20 cellular contexts compared by ENCODE assay signal in genomic region chr1:81662913-81663526, GRCh38.
DNase-seq lines count a peak whose midpoint lies in the region; ATAC-seq and TF ChIP-seq lines count a peak whose summit lies in the region.
"Had no signal": no experiment of that assay in that cellular context is flagged by ENCODE, and none has a peak within 500 bp of the region (broad histone marks: within the 10 kb centered on the region; RNA-seq: fewer than 3 reads in every experiment).

No MANE protein-coding gene starts in this region.

- no peak overlapping the region for H2BK12ac ChIP-seq in H9 (ENCODE audit: insufficient read length, low read depth, low read length)

- peak; percentile 87 for ATAC-seq in WTC11
- ATAC-seq: A549, SK-N-SH treated with all-trans-retinoic acid at 6 μM for 48 hours had no signal

- H3K36me3 Mint-ChIP-seq in H9 (ENCODE audit: insufficient read depth in 1 of 3, low read depth in 3 of 3) (no peaks in the 10 kb centered on the region), WTC11 (no peaks in the 10 kb centered on the region)

- no peak overlapping the region for H2BK20ac ChIP-seq in H9 (ENCODE audit: low read depth, low read length, poor library complexity, severe bottlenecking)

- no peak overlapping the region for H3K23ac ChIP-seq in H9 (ENCODE audit: insufficient read length, low read depth, low read length)

- no peaks in the 10 kb centered on the region for H4K20me1 ChIP-seq in H9 (ENCODE audit: control insufficient read depth, insufficient read depth, insufficient read length)
- H4K20me1 ChIP-seq: BLaER1 treated with 17β-estradiol and CSF1 and Interleukin-3, amounts not matched to agents 10 nM and 100 nM had no signal

- H3K4me2 ChIP-seq in H9 (ENCODE audit: insufficient read depth, insufficient read length, low read length) = no peak overlapping the region
- H3K4me2 ChIP-seq: A549; BLaER1 treated with 17β-estradiol and CSF1 and Interleukin-3, amounts not matched to agents 10 nM and 100 nM had no signal

- no peak overlapping the region; a peak in 2 of 5 replicates for H3K4me3 Mint-ChIP-seq in H9
- peak overlapping the region; percentile 14 for H3K4me3 Mint-ChIP-seq in WTC11
- H3K4me3 Mint-ChIP-seq: CD4-positive, alpha-beta T cell had no signal

- peak overlapping the region; percentile 4; the same call in 1 of the 2 replicates for H3K4me3 ChIP-seq in iPS-20b (ENCODE audit: low read length)
- H3K4me3 ChIP-seq: A549; BLaER1 treated with 17β-estradiol and CSF1 and Interleukin-3, amounts not matched to agents 10 nM and 100 nM; MG63; SJCRH30 had no signal

- no peak for DNase-seq in H9
- DNase-seq in WTC11 (ENCODE audit: low spot score) = no peak
- no peak for DNase-seq in SHP77 treated with DMSO at 0.1 percent for 48 hours (lab: John Stamatoyannopoulos, UW)
- DNase-seq in GM20000 (ENCODE audit: low spot score) = no peak
- DNase-seq in stimulated activated CD4-positive, alpha-beta T cell treated with anti-CD3 and anti-CD28 coated beads, Interleukin-12 subunit alpha, Interleukin-12 subunit beta, amount 100 ng/mL, for 4 hours = no peak
- no peak for DNase-seq in ecto neural progenitor cell (ENCODE audit: low spot score)
- DNase-seq: AML-193; CD4-positive, alpha-beta T cell; IMR-90; KG1; MG63; NCI-H1105 treated with DMSO at 0.1 percent for 48 hours; NCI-H2029; NCI-H510A; NCI-H69; SJCRH30 had no signal

- H3K14ac ChIP-seq in H9 (ENCODE audit: insufficient read depth, low read length) = no peak overlapping the region

- H3K27me3 Mint-ChIP-seq in H9 (ENCODE audit: low read depth) = no peaks in the 10 kb centered on the region
- H3K27me3 Mint-ChIP-seq in WTC11 (ENCODE audit: low read depth) = no peaks in the 10 kb centered on the region
- H3K27me3 Mint-ChIP-seq: CD4-positive, alpha-beta T cell had no signal

- no CpG with 5 or more reads among the region's 8 CpGs for WGBS in H9 (ENCODE audit: extremely low coverage, insufficient read length, low lambda C conversion rate)

- no peak overlapping the region for H4K5ac ChIP-seq in H9 (ENCODE audit: insufficient read length, low read depth, low read length)

- H3K27me3 ChIP-seq in H9 (ENCODE audit: insufficient read depth, low read length) (no peaks in the 10 kb centered on the region), iPS-20b (ENCODE audit: insufficient read depth, low read length) (no peaks in the 10 kb centered on the region)
- H3K27me3 ChIP-seq: BLaER1 treated with 17β-estradiol and CSF1 and Interleukin-3, amounts not matched to agents 10 nM and 100 nM; MG63; SJCRH30 had no signal

- TF ChIP-seq CTCF in H9 (conservative IDR thresholded peaks at IDR 0.05) (no peak), WTC11 (IDR thresholded peaks at IDR 0.05) (no peak), GM20000 (IDR thresholded peaks at IDR 0.05; ENCODE audit: extremely low read depth, missing control alignments) (no peak)

- no peak overlapping the region for H2BK120ac ChIP-seq in H9 (ENCODE audit: low read depth, low read length, poor library complexity, severe bottlenecking)

- H3K9ac ChIP-seq in H9 (ENCODE audit: extremely low read depth, insufficient read length, low read length) = no peak overlapping the region
- H3K9ac ChIP-seq in iPS-20b (ENCODE audit: low read depth, low read length) = peak overlapping the region; percentile 24; the same call in 1 of the 2 replicates
- H3K9ac ChIP-seq: BLaER1 treated with 17β-estradiol and CSF1 and Interleukin-3, amounts not matched to agents 10 nM and 100 nM had no signal

- H3K18ac ChIP-seq in H9 (ENCODE audit: insufficient read length, low read depth, low read length) = no peak overlapping the region

- H4K91ac ChIP-seq in H9 (ENCODE audit: insufficient read length, low read depth, low read length) = no peak overlapping the region

- H3K9me3 Mint-ChIP-seq in H9 = no peaks in the 10 kb centered on the region; a peak in 1 of 5 replicates
- no peaks in the 10 kb centered on the region for H3K9me3 Mint-ChIP-seq in WTC11
- H3K9me3 Mint-ChIP-seq: CD4-positive, alpha-beta T cell had no signal

- no peaks in the 10 kb centered on the region for H3K79me1 ChIP-seq in H9 (ENCODE audit: insufficient read depth, low read depth, low read length, poor library complexity, severe bottlenecking)

- H3K36me3 ChIP-seq in iPS-20b (ENCODE audit: insufficient read depth, low read depth, low read length) = no peaks in the 10 kb centered on the region
- H3K36me3 ChIP-seq: BLaER1 treated with 17β-estradiol and CSF1 and Interleukin-3, amounts not matched to agents 10 nM and 100 nM; MG63; SJCRH30 had no signal

- CTCF ChIA-PET in WTC11 (lab: Charles Lee) = no interaction called here

- H3K4me1 Mint-ChIP-seq in H9 (peaks cover 39 to 41% of the 10 kb centered on the region in 2 experiments), WTC11 (peaks cover 60% of the 10 kb centered on the region)

- no peak overlapping the region for H2BK5ac ChIP-seq in H9 (ENCODE audit: insufficient read length, low read length)

- H2BK15ac ChIP-seq in H9 (ENCODE audit: low read depth, low read length) = no peak overlapping the region

- H3K27ac Mint-ChIP-seq in H9 = peak overlapping the region in 2 of 3 experiments; percentile 78 to 87; a peak in 5 of 7 replicates
- peak overlapping the region; percentile 91 for H3K27ac Mint-ChIP-seq in WTC11
- H3K27ac Mint-ChIP-seq: CD4-positive, alpha-beta T cell had no signal

- H3K27ac ChIP-seq in H9 (ENCODE audit: insufficient read length, low read depth, low read length) = no peak overlapping the region
- no peak overlapping the region for H3K27ac ChIP-seq in iPS-20b (ENCODE audit: low read length)
- H3K27ac ChIP-seq: A549; BLaER1 treated with 17β-estradiol and CSF1 and Interleukin-3, amounts not matched to agents 10 nM and 100 nM; SJCRH30 had no signal

- H2AK5ac ChIP-seq in H9 (ENCODE audit: insufficient read length, low read length) = no peak overlapping the region

- POLR2A ChIA-PET in WTC11 (lab: Charles Lee) = no interaction called here

- no peak overlapping the region for H4K8ac ChIP-seq in H9 (replicated peaks; ENCODE audit: insufficient read length, low read depth, low read length)

- no peak overlapping the region for H2AFZ ChIP-seq in H9 (ENCODE audit: low read length)

- H3T11ph ChIP-seq in H9 (ENCODE audit: low read length) = no peak overlapping the region

- H3K9me3 ChIP-seq in H9 (ENCODE audit: control insufficient read depth, low read depth, low read length) = no peaks in the 10 kb centered on the region
- no peaks in the 10 kb centered on the region for H3K9me3 ChIP-seq in iPS-20b (ENCODE audit: insufficient read depth, low read depth, low read length)
- H3K9me3 ChIP-seq: A549; BLaER1 treated with 17β-estradiol and CSF1 and Interleukin-3, amounts not matched to agents 10 nM and 100 nM; MG63; SJCRH30 had no signal

- H3K56ac ChIP-seq in H9 (ENCODE audit: insufficient read length, low read depth, low read length) = no peak overlapping the region

- no peaks in the 10 kb centered on the region for H3K23me2 ChIP-seq in H9 (ENCODE audit: insufficient read length, low read depth, low read length, poor library complexity, severe bottlenecking)

- H3K4me1 ChIP-seq in H9 (ENCODE audit: insufficient read depth, low read length) (peaks cover 5% of the 10 kb centered on the region), iPS-20b (ENCODE audit: insufficient read depth, low read length) (peaks cover 26% of the 10 kb centered on the region)
- H3K4me1 ChIP-seq: A549; BLaER1 treated with 17β-estradiol and CSF1 and Interleukin-3, amounts not matched to agents 10 nM and 100 nM; SJCRH30 had no signal

- no peak overlapping the region for H3K4ac ChIP-seq in H9 (ENCODE audit: low read depth, low read length)

- no peaks in the 10 kb centered on the region for H3K79me2 ChIP-seq in H9 (ENCODE audit: insufficient read depth, low read length)

TF ChIP-seq in WTC11, 78 proteins besides CTCF, POLR2A, EP300 and RAD21:
- TF ChIP-seq RORB (CRISPR knock-in tag; IDR thresholded peaks at IDR 0.05) (no peak), ARID4B (CRISPR knock-in tag; IDR thresholded peaks at IDR 0.05; ENCODE audit: borderline replicate concordance) (no peak), MLX (CRISPR knock-in tag; IDR thresholded peaks at IDR 0.05) (no peak), ESRRA (CRISPR knock-in tag; IDR thresholded peaks at IDR 0.05; ENCODE audit: borderline replicate concordance) (no peak), ZNF263 (CRISPR knock-in tag; IDR thresholded peaks at IDR 0.05; ENCODE audit: low read depth) (no peak), ZNF396 (CRISPR knock-in tag; IDR thresholded peaks at IDR 0.05; ENCODE audit: borderline replicate concordance) (no peak)
